Comparison of ENCODE assay signal across 1 cellular context in genomic region chr13:98672947-98673545, GRCh38.
TF ChIP-seq lines count a peak whose summit lies in the region.

No MANE protein-coding gene starts in this region.

TF ChIP-seq in HepG2, 621 proteins besides CTCF, POLR2A, EP300 and RAD21 (continued from another document):
- TF ChIP-seq ZBED4 (CRISPR knock-in tag; IDR thresholded peaks at IDR 0.05; ENCODE audit: borderline replicate concordance), result no peak
- no peak for TF ChIP-seq DR1 (CRISPR knock-in tag; IDR thresholded peaks at IDR 0.05)
- TF ChIP-seq ZNF563 (CRISPR knock-in tag; IDR thresholded peaks at IDR 0.05), result no peak
- TF ChIP-seq MAZ (IDR thresholded peaks at IDR 0.05; ENCODE audit: borderline replicate concordance, low read depth, low read length), result no peak
- no peak for TF ChIP-seq MAZ (CRISPR knock-in tag; IDR thresholded peaks at IDR 0.05; ENCODE audit: low read depth)
- TF ChIP-seq MZF1 (CRISPR knock-in tag; IDR thresholded peaks at IDR 0.05; ENCODE audit: borderline replicate concordance), result no peak
- no peak for TF ChIP-seq MXD4 (CRISPR knock-in tag; IDR thresholded peaks at IDR 0.05)
- TF ChIP-seq HDAC1 (CRISPR knock-in tag; IDR thresholded peaks at IDR 0.05), result peak; percentile 49; the same call in 1 of the 2 replicates
- no peak for TF ChIP-seq KDM1A (CRISPR knock-in tag; IDR thresholded peaks at IDR 0.05)
- TF ChIP-seq SMC3 (IDR thresholded peaks at IDR 0.05; ENCODE audit: low read length), result peak; percentile 74
- TF ChIP-seq ZGPAT (CRISPR knock-in tag; IDR thresholded peaks at IDR 0.05), result peak; percentile 53; the same call in 1 of the 2 replicates
- TF ChIP-seq IRF2 (CRISPR knock-in tag; IDR thresholded peaks at IDR 0.05), result no peak; the same call in 1 of the 2 replicates
- no peak for TF ChIP-seq ZNF484 (CRISPR knock-in tag; IDR thresholded peaks at IDR 0.05; ENCODE audit: borderline replicate concordance, low read depth)
- no peak for TF ChIP-seq PRPF4 (IDR thresholded peaks at IDR 0.05; ENCODE audit: low read depth, low read length, poor library complexity, severe bottlenecking)
- TF ChIP-seq PHB2 (IDR thresholded peaks at IDR 0.05; ENCODE audit: partially characterized antibody), result no peak
- no peak; the same call in 1 of the 2 replicates for TF ChIP-seq KDM6A (CRISPR knock-in tag; IDR thresholded peaks at IDR 0.05; ENCODE audit: low read depth)
- no peak for TF ChIP-seq KDM2A (CRISPR knock-in tag; IDR thresholded peaks at IDR 0.05; ENCODE audit: borderline replicate concordance, low read depth)
- no peak for TF ChIP-seq ZNF17 (CRISPR knock-in tag; IDR thresholded peaks at IDR 0.05)
- TF ChIP-seq ZNF629 (CRISPR knock-in tag; conservative IDR thresholded peaks at IDR 0.05), result no peak
TF ChIP-seq in HepG2: peak in this region for 58.
